In genomic region chr1:62810420-62811274, GRCh38 we compare ENCODE assay signal across 10 cellular contexts. TPM values are rescaled to one million over a fixed set of nuclear protein-coding genes. Genes with fewer than 3 reads are reported as not detected.
A peak's percentile ranks its signal among the peaks of the same experiment; 100 is the strongest.
DNase-seq lines count a peak whose midpoint lies in the region; ATAC-seq lines count a peak whose summit lies in the region.
"Had no signal": no experiment of that assay in that cellular context is flagged by ENCODE, and none has a peak within 500 bp of the region (broad histone marks: within the 10 kb centered on the region; RNA-seq: fewer than 3 reads in every experiment).

No MANE protein-coding gene starts in this region.

- DNase-seq in stimulated activated naive B cell treated with anti-CD40 and anti-IgM and Interleukin-4, amounts not matched to agents 10 μg/mL and 1 μg/mL and 100 μg/mL, for 72 hours = no peak
- DNase-seq in middle frontal gyrus (ENCODE audit: extremely low spot score, low spot score) (no peak), immature natural killer cell (no peak)
- DNase-seq in activated naive CD4-positive, alpha-beta T cell treated with anti-CD3 and anti-CD28 coated beads, Interleukin-2, amount 10 ng/mL, durations not matched to agents 7 days and 5 days = no peak
- DNase-seq: hippocampal formation, T-cell had no signal

- CTCF ChIA-PET in activated naive CD4-positive, alpha-beta T cell treated with anti-CD3 and anti-CD28 coated beads, Interleukin-2, amount 10 ng/mL, durations not matched to agents 7 days and 5 days (lab: Charles Lee) = no interaction called here

- peak; percentile 89 for ATAC-seq in GM19324 (IDR thresholded peaks at IDR 0.05; ENCODE audit: low FRiP score, unreplicated experiment)
- peak; percentile 93 for ATAC-seq in HG02798 (IDR thresholded peaks at IDR 0.05; ENCODE audit: poor library complexity, unreplicated experiment)
- peak; percentile 95 for ATAC-seq in HG03565 (IDR thresholded peaks at IDR 0.05; ENCODE audit: unreplicated experiment)
- peak; percentile 93 to 95 for ATAC-seq in stimulated activated naive B cell treated with anti-CD40 and anti-IgM and Interleukin-4, amounts not matched to agents 10 μg/mL and 1 μg/mL and 100 μg/mL, for 72 hours (replicated peaks)
- ATAC-seq: T-cell had no signal

- peaks cover 40 to 51% of the 10 kb centered on the region in 2 donors for H3K36me3 Mint-ChIP-seq in stimulated activated naive B cell treated with anti-CD40 and anti-IgM and Interleukin-4, amounts not matched to agents 10 μg/mL and 1 μg/mL and 100 μg/mL, for 72 hours
- H3K36me3 Mint-ChIP-seq in activated naive CD4-positive, alpha-beta T cell treated with anti-CD3 and anti-CD28 coated beads, Interleukin-2, amount 10 ng/mL, durations not matched to agents 7 days and 5 days = peaks cover 19% of the 10 kb centered on the region
- peaks cover 35 to 63% (median 54%) of the 10 kb centered on the region in 3 donors for H3K36me3 Mint-ChIP-seq in immature natural killer cell

- peak overlapping the region; percentile 86 for H3K27ac Mint-ChIP-seq in stimulated activated naive B cell treated with anti-CD40 and anti-IgM and Interleukin-4, amounts not matched to agents 10 μg/mL and 1 μg/mL and 100 μg/mL, for 72 hours
- H3K27ac Mint-ChIP-seq in activated naive CD4-positive, alpha-beta T cell treated with anti-CD3 and anti-CD28 coated beads, Interleukin-2, amount 10 ng/mL, durations not matched to agents 7 days and 5 days = no peak overlapping the region
- H3K27ac Mint-ChIP-seq in immature natural killer cell = no peak overlapping the region
- H3K27ac Mint-ChIP-seq: dendritic cell treated with granulocyte-macrophage colony-stimulating factor and Interleukin-4, amounts not matched to agents 40 ng/mL and 50 ng/mL, for 4 days; T-cell had no signal

- peak overlapping the region; percentile 63 to 65 for H3K4me3 Mint-ChIP-seq in stimulated activated naive B cell treated with anti-CD40 and anti-IgM and Interleukin-4, amounts not matched to agents 10 μg/mL and 1 μg/mL and 100 μg/mL, for 72 hours
- no peak overlapping the region for H3K4me3 Mint-ChIP-seq in activated naive CD4-positive, alpha-beta T cell treated with anti-CD3 and anti-CD28 coated beads, Interleukin-2, amount 10 ng/mL, durations not matched to agents 7 days and 5 days
- H3K4me3 Mint-ChIP-seq in immature natural killer cell = no peak overlapping the region
- H3K4me3 Mint-ChIP-seq: dendritic cell treated with granulocyte-macrophage colony-stimulating factor and Interleukin-4, amounts not matched to agents 40 ng/mL and 50 ng/mL, for 4 days; T-cell had no signal

- H3K27me3 Mint-ChIP-seq in stimulated activated naive B cell treated with anti-CD40 and anti-IgM and Interleukin-4, amounts not matched to agents 10 μg/mL and 1 μg/mL and 100 μg/mL, for 72 hours = no peaks in the 10 kb centered on the region
- no peaks in the 10 kb centered on the region for H3K27me3 Mint-ChIP-seq in activated naive CD4-positive, alpha-beta T cell treated with anti-CD3 and anti-CD28 coated beads, Interleukin-2, amount 10 ng/mL, durations not matched to agents 7 days and 5 days
- no peaks in the 10 kb centered on the region for H3K27me3 Mint-ChIP-seq in immature natural killer cell (ENCODE audit: low read depth in 3 of 3)
- H3K27me3 Mint-ChIP-seq: dendritic cell treated with granulocyte-macrophage colony-stimulating factor and Interleukin-4, amounts not matched to agents 40 ng/mL and 50 ng/mL, for 4 days; T-cell had no signal

- peaks cover 5 to 8% of the 10 kb centered on the region in 2 donors for H3K9me3 Mint-ChIP-seq in stimulated activated naive B cell treated with anti-CD40 and anti-IgM and Interleukin-4, amounts not matched to agents 10 μg/mL and 1 μg/mL and 100 μg/mL, for 72 hours
- H3K9me3 Mint-ChIP-seq in activated naive CD4-positive, alpha-beta T cell treated with anti-CD3 and anti-CD28 coated beads, Interleukin-2, amount 10 ng/mL, durations not matched to agents 7 days and 5 days = no peaks in the 10 kb centered on the region
- no peaks in the 10 kb centered on the region for H3K9me3 Mint-ChIP-seq in immature natural killer cell
- H3K9me3 Mint-ChIP-seq: dendritic cell treated with granulocyte-macrophage colony-stimulating factor and Interleukin-4, amounts not matched to agents 40 ng/mL and 50 ng/mL, for 4 days; T-cell had no signal

- peaks cover 23 to 48% of the 10 kb centered on the region in 2 donors for H3K4me1 Mint-ChIP-seq in stimulated activated naive B cell treated with anti-CD40 and anti-IgM and Interleukin-4, amounts not matched to agents 10 μg/mL and 1 μg/mL and 100 μg/mL, for 72 hours
- peaks cover 3% of the 10 kb centered on the region for H3K4me1 Mint-ChIP-seq in activated naive CD4-positive, alpha-beta T cell treated with anti-CD3 and anti-CD28 coated beads, Interleukin-2, amount 10 ng/mL, durations not matched to agents 7 days and 5 days
- no peaks in the 10 kb centered on the region for H3K4me1 Mint-ChIP-seq in immature natural killer cell
- H3K4me1 Mint-ChIP-seq: T-cell had no signal

RNA-seq across cellular contexts. Expression of gene ATG4C, which starts 26.7 kb away (rescaled TPM):
- 10 to 100 TPM in 2 of 3 donors, 1 to 10 TPM in 1; 8.0 to 13.7 (median 12.0) TPM for polyA plus RNA-seq in immature natural killer cell

Comparison
In these comparisons a context has a peak if more than half of its experiments do, and no peak if none do; other contexts are left out.
1. H3K4me3 Mint-ChIP-seq: peak in stimulated activated naive B cell treated with anti-CD40 and anti-IgM and Interleukin-4, amounts not matched to agents 10 μg/mL and 1 μg/mL and 100 μg/mL, for 72 hours (2 of 2); none in activated naive CD4-positive, alpha-beta T cell treated with anti-CD3 and anti-CD28 coated beads, Interleukin-2, amount 10 ng/mL, durations not matched to agents 7 days and 5 days (single experiment) and immature natural killer cell (0 of 5).
2. Peak in every context shown above with its lines, with median percentiles within 50 percentile points of each other: ATAC-seq.